Comparison of ENCODE assay signal across 18 cellular contexts in the genomic region with DNA sequence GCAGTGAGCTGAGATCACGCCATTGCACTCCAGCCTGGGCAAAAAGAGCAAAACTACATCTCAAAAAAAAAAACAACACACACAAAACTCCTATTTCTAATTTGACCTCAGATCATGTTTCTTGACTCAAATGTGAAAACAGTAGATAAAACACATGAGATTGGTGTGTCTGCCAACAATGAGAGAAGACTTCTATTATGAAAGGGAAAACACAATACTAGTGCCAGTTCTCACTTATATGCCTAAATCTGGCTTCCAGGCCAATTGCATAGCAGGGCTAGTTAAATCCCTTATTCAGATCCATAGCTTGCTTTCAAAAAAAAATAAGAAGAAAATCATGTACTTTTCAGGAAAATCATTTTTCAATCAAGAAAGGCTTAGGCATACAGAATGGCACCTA.
"Had no signal": no experiment of that assay in that cellular context is flagged by ENCODE, and none has a peak within 500 bp of the region (broad histone marks: within the 10 kb centered on the region; RNA-seq: fewer than 3 reads in every experiment).

No MANE protein-coding gene starts in this region.

- H3K4me3 Mint-ChIP-seq: effector memory CD8-positive, alpha-beta T cell; natural killer cell treated with Interleukin-12 subunit alpha and Interleukin-12 subunit beta and Interleukin-15 and Interleukin-18, amount 100 ng/mL, for 72 hours; neural progenitor cell had no signal

- H3K9ac ChIP-seq: neural progenitor cell had no signal

- H3K27me3 Mint-ChIP-seq: effector memory CD8-positive, alpha-beta T cell; natural killer cell treated with Interleukin-12 subunit alpha and Interleukin-12 subunit beta and Interleukin-15 and Interleukin-18, amount 100 ng/mL, for 72 hours; progenitor cell of endocrine pancreas had no signal

- ATAC-seq: effector memory CD8-positive, alpha-beta T cell; left lobe of liver; natural killer cell treated with Interleukin-12 subunit alpha and Interleukin-12 subunit beta and Interleukin-15 and Interleukin-18, amount 100 ng/mL, for 72 hours; right cardiac atrium had no signal

- H3K27ac Mint-ChIP-seq: effector memory CD8-positive, alpha-beta T cell; natural killer cell treated with Interleukin-12 subunit alpha and Interleukin-12 subunit beta and Interleukin-15 and Interleukin-18, amount 100 ng/mL, for 72 hours; neural progenitor cell; progenitor cell of endocrine pancreas had no signal

- H3K36me3 ChIP-seq: ovary had no signal

- H3K27ac ChIP-seq: epithelial cell of prostate, esophagus muscularis mucosa, neural progenitor cell, ovary, stomach had no signal

- H3K4me1 Mint-ChIP-seq: neural progenitor cell had no signal

- H2AFZ ChIP-seq: neural progenitor cell had no signal

- H3K9me3 Mint-ChIP-seq: effector memory CD8-positive, alpha-beta T cell; natural killer cell treated with Interleukin-12 subunit alpha and Interleukin-12 subunit beta and Interleukin-15 and Interleukin-18, amount 100 ng/mL, for 72 hours; neural progenitor cell had no signal

- H3K4me3 ChIP-seq: esophagus muscularis mucosa, neural progenitor cell, ovary, stomach had no signal

- H3K9me3 ChIP-seq: esophagus muscularis mucosa, ovary, stomach had no signal

- H3K4me1 ChIP-seq: neural progenitor cell had no signal

- DNase-seq: effector memory CD8-positive, alpha-beta T cell; islet precursor cell; mammary epithelial cell; nucleus accumbens; ovary; right cardiac atrium; small intestine; stimulated activated CD4-positive, alpha-beta T cell treated with anti-CD3 and anti-CD28 coated beads, Interleukin-12 subunit alpha, Interleukin-12 subunit beta, amount 100 ng/mL, for 4 hours; stimulated activated naive CD4-positive, alpha-beta T cell; stomach; substantia nigra; trophoblast cell had no signal

- H3K27me3 ChIP-seq: esophagus muscularis mucosa, neural progenitor cell, ovary, stomach had no signal

- H3K4me2 ChIP-seq: neural progenitor cell had no signal
